In the genomic region with DNA sequence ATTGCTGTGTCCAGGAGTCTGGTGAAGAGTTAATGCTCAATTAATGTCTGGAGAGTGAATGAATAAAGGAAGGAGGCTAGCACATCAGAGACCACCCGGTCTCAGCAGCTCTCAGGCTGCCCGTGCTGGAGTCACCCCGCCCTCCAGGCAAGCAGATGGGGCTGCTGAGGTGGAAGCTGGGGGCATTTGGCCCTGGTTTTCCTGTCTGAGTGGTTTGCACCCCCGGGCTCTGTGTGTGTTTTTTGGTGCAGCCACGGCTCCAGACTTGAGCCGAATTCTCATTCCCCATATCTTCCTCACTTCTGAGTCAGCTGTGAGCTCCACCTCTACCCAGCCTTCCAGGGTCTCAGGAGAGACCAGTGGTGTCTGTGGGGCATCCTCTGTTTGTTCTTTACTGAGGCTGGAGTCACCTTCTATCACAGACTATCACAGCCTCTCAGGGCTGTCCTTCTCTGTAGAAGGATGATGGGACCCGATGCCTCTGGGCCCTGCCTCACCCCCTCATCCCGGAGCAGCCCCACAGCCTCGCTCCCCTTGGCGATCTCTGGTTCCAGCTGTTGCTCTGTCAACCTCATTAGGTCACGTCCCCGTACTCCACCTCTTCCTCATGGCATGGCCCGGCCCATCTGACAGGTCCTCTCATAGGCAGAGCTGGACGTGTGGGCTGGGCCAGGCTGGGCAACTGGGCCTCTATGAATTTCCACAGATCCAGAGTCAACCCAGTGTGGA, we compare ENCODE assay signal across 14 cellular contexts.
DNase-seq lines count a peak whose midpoint lies in the region; ATAC-seq and FAIRE-seq lines count a peak whose summit lies in the region.
"Had no signal": no experiment of that assay in that cellular context is flagged by ENCODE, and none has a peak within 500 bp of the region (broad histone marks: within the 10 kb centered on the region; RNA-seq: fewer than 3 reads in every experiment).

No MANE protein-coding gene starts in this region.

- ATAC-seq in left cardiac atrium (peak in 1 of 2 donors; percentile 13), sciatic nerve (no peak)
- ATAC-seq: activated CD4-positive, alpha-beta T cell treated with anti-CD3 and anti-CD28 coated beads for 36 hours; body of pancreas; CD8-positive, alpha-beta T cell; naive thymus-derived CD4-positive, alpha-beta T cell had no signal

- FAIRE-seq in RCC 7860 (lab: Jason Lieb, UNC) = no peak

- intact Hi-C loops in left cardiac atrium (cut with DNase I) (no loop called here), sciatic nerve (cut with DNase I) (no loop called here)

- peak; percentile 68 for DNase-seq in EH (ENCODE audit: low read depth)
- DNase-seq in RCC 7860 (ENCODE audit: low spot score) = peak; percentile 36
- DNase-seq in left cardiac atrium = peak; percentile 22
- DNase-seq in sciatic nerve (ENCODE audit: low spot score) = peak; percentile 51
- DNase-seq in NCI-H2107 (lab: John Stamatoyannopoulos, UW) = no peak
- no peak for DNase-seq in middle frontal gyrus (ENCODE audit: extremely low spot score, low spot score)
- no peak for DNase-seq in pons (ENCODE audit: low spot score)
- DNase-seq in NCI-H345 (lab: John Stamatoyannopoulos, UW) = no peak
- DNase-seq: activated CD4-positive, alpha-beta T cell treated with anti-CD3 and anti-CD28 coated beads for 36 hours; CD8-positive, alpha-beta T cell; H7; MM.1S; naive thymus-derived CD4-positive, alpha-beta T cell had no signal

Comparison
In these comparisons a context has a peak if more than half of its experiments do, and no peak if none do; other contexts are left out.
1. DNase-seq: peak in EH (single experiment), RCC 7860 (single experiment), left cardiac atrium (single experiment) and sciatic nerve (single experiment); none in NCI-H2107 (single experiment), middle frontal gyrus (single experiment), pons (single experiment) and NCI-H345 (single experiment).